ENCODE assay signal across 2 cellular contexts in the genomic region with DNA sequence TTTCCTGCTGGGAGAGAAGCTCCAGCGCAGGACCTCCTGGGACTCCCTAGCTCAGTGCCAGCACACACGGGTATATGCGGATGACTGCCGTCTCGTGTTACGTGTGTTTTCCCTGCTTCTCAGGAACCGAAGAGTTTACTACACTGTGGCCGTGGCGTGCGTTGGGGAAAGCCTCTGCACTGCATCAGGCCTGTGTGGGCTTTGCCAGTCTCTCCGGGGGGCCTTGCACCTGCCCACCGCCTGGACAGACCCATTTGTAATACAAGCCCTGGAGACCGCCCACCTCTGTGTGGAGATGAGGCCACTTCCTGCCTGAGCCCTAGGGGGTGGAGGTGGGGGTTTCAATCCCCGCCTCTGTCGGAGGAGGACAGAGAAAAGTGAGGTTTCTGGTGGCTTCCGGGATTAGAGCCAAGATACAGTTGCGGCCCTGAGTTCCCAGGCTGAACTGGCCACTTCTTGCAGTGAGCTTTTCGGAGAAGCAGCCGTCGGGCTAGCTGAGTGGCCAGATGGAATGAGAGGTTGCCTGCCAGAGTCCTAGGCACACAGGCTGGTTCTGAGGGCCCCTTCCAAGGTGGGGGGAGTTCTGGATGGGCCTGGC.
A peak's percentile ranks its signal among the peaks of the same experiment; 100 is the strongest.
TF ChIP-seq lines count a peak whose summit lies in the region.

No MANE protein-coding gene starts in this region.

TF ChIP-seq in GM12891, 5 proteins besides CTCF, POLR2A, EP300 and RAD21 (continued from another document):
- no peak for TF ChIP-seq PAX5 (IDR thresholded peaks at IDR 0.05; ENCODE audit: insufficient read depth, low read length, severe bottlenecking)

TF ChIP-seq in H1, 55 proteins besides CTCF, POLR2A, EP300 and RAD21 (continued from another document):
- 0 out of 2 replicates have a peak, but pooled peaks have one; percentile 26 for TF ChIP-seq TAF1 (IDR thresholded peaks at IDR 0.05; ENCODE audit: low read depth, low read length)
- TF ChIP-seq KDM4A (IDR thresholded peaks at IDR 0.05; ENCODE audit: low read depth, low read length, severe bottlenecking) = no peak
